Comparison of ENCODE assay signal across 1 cellular context in genomic region chr7:77331938-77332695, GRCh38.
TF ChIP-seq lines count a peak whose summit lies in the region.

No MANE protein-coding gene starts in this region.

TF ChIP-seq in GM12878, 131 proteins besides CTCF, POLR2A, EP300 and RAD21 (continued from another document):
- TF ChIP-seq ZNF384 (IDR thresholded peaks at IDR 0.05; ENCODE audit: borderline replicate concordance, low read depth, low read length) (no peak), HCFC1 (IDR thresholded peaks at IDR 0.05; ENCODE audit: low read length) (no peak), SMARCA5 (IDR thresholded peaks at IDR 0.05) (no peak), BCLAF1 (IDR thresholded peaks at IDR 0.05) (no peak), USF1 (IDR thresholded peaks at IDR 0.05; ENCODE audit: borderline replicate concordance, extremely low read length, insufficient read depth, low read depth, low read length) (no peak), ZBTB4 (CRISPR knock-in tag; IDR thresholded peaks at IDR 0.05) (no peak), PKNOX1 (IDR thresholded peaks at IDR 0.05) (no peak), IKZF2 (IDR thresholded peaks at IDR 0.05) (peak; percentile 45 to 57; a peak in 3 of 4 replicates), NR2C1 (IDR thresholded peaks at IDR 0.05) (no peak), NFYA (IDR thresholded peaks at IDR 0.05; ENCODE audit: borderline replicate concordance, low read depth, low read length) (no peak), BRCA1 (IDR thresholded peaks at IDR 0.05; ENCODE audit: low read depth, low read length) (no peak), PAX5 (IDR thresholded peaks at IDR 0.05; ENCODE audit: borderline replicate concordance, low read depth, low read length) (peak; percentile 35; the same call in 1 of the 2 replicates), SP1 (IDR thresholded peaks at IDR 0.05; ENCODE audit: low read depth, low read length) (no peak), MEF2B (IDR thresholded peaks at IDR 0.05; ENCODE audit: partially characterized antibody, poor library complexity, severe bottlenecking) (no peak), E2F4 (IDR thresholded peaks at IDR 0.05; ENCODE audit: low read depth, low read length) (no peak), ATF7 (IDR thresholded peaks at IDR 0.05; ENCODE audit: low read depth) (no peak), NFIC (IDR thresholded peaks at IDR 0.05; ENCODE audit: low read depth, low read length) (0 out of 2 replicates have a peak, but pooled peaks have one; percentile 6), SKIL (IDR thresholded peaks at IDR 0.05; ENCODE audit: low read depth, poor library complexity, severe bottlenecking) (no peak), SREBF2 (IDR thresholded peaks at IDR 0.05; ENCODE audit: low read length) (no peak), NKRF (conservative IDR thresholded peaks at IDR 0.05) (no peak), SRF (IDR thresholded peaks at IDR 0.05; ENCODE audit: low read depth in 2 of 2, low read length in 2 of 2) (no peak), PRDM15 (CRISPR knock-in tag; IDR thresholded peaks at IDR 0.05) (no peak), HDGF (IDR thresholded peaks at IDR 0.05) (peak; percentile 67; the same call in 1 of the 2 replicates), ELK1 (IDR thresholded peaks at IDR 0.05; ENCODE audit: low read depth, low read length) (no peak), SUZ12 (IDR thresholded peaks at IDR 0.05; ENCODE audit: unreplicated experiment) (no peak), ZSCAN29 (IDR thresholded peaks at IDR 0.05) (no peak), E2F8 (IDR thresholded peaks at IDR 0.05; ENCODE audit: low read depth, partially characterized antibody) (no peak), SMAD1 (IDR thresholded peaks at IDR 0.05; ENCODE audit: low read depth, partially characterized antibody) (no peak), RUNX3 (IDR thresholded peaks at IDR 0.05; ENCODE audit: low read length) (peak; percentile 56), MYB (IDR thresholded peaks at IDR 0.05; ENCODE audit: borderline replicate concordance, low read depth, low read length) (no peak), PAX8 (IDR thresholded peaks at IDR 0.05) (no peak), MXI1 (IDR thresholded peaks at IDR 0.05; ENCODE audit: low read depth, low read length) (no peak), MTA2 (IDR thresholded peaks at IDR 0.05; ENCODE audit: low read depth) (peak; percentile 31; the same call in 1 of the 2 replicates), CREM (IDR thresholded peaks at IDR 0.05; ENCODE audit: low read depth) (no peak), POLR2AphosphoS2 (IDR thresholded peaks at IDR 0.05; ENCODE audit: low read depth, low read length) (no peak)
